8 cellular contexts compared by ENCODE assay signal in the genomic region with DNA sequence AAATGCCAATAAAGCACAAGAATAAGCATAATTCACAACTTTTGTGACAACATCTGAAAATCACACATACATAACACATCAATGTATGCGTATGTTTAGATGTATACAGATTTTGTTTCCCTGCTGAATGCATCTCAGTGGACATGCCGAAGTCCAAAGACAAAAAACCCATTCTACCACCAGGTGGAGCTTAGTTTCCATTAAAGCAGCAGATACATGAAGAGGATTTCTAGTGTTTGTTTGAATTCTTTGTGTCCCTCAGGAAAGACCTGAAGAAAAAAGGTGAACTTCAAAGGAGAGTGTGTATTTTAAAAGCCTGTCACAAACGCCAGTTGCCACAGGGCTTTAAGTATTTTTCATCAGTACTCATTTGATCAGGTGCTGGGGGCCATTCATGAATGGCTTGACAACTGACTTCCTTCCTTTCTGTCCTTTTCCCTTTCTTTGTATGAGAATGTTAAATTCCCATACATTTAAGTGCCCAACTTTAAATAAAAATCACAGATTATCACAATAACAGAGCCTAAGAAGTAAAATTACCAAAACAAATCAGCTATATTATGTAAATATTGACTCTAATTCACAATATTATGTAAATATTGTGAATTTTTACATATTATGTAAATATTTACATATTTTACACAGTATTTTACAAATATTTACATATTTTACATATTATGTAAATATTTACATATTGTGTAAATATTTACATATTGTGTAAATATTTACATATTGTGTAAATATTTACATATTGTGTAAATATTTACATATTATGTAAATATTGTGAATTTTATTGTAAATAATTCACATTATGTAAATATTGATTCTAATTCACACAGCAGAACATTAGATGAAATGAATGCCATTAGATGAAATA.
DNase-seq lines count a peak whose midpoint lies in the region; ATAC-seq, FAIRE-seq and TF ChIP-seq lines count a peak whose summit lies in the region.

No MANE protein-coding gene starts in this region.

- H3K9me3 ChIP-seq in ascending aorta (no peaks in the 10 kb centered on the region), iPS DF 6.9 (ENCODE audit: control insufficient read depth, insufficient read depth, low read length) (no peaks in the 10 kb centered on the region), suprapubic skin (no peaks in the 10 kb centered on the region)

- H3K4me1 ChIP-seq in ascending aorta, result no peaks in the 10 kb centered on the region
- H3K4me1 ChIP-seq in iPS DF 6.9 (ENCODE audit: control insufficient read depth, insufficient read depth, low read length), result no peaks in the 10 kb centered on the region
- no peaks in the 10 kb centered on the region for H3K4me1 ChIP-seq in suprapubic skin

- H3K27me3 ChIP-seq in ascending aorta (no peaks in the 10 kb centered on the region), iPS DF 6.9 (ENCODE audit: control insufficient read depth, insufficient read depth, low read length) (no peaks in the 10 kb centered on the region), suprapubic skin (no peaks in the 10 kb centered on the region)

- H3K36me3 ChIP-seq in ascending aorta (no peaks in the 10 kb centered on the region), iPS DF 6.9 (ENCODE audit: control insufficient read depth, insufficient read depth, low read length) (no peaks in the 10 kb centered on the region), suprapubic skin (no peaks in the 10 kb centered on the region)

- no peak for TF ChIP-seq POLR2A in suprapubic skin (IDR thresholded peaks at IDR 0.05)

- no peak for TF ChIP-seq EP300 in suprapubic skin (IDR thresholded peaks at IDR 0.05)

- WGBS in iPS DF 6.9 (ENCODE audit: insufficient coverage, insufficient read length), result no CpG with 5 or more reads among the region's 3 CpGs
- 22% methylated on average over 3 of the region's 3 CpGs for WGBS in suprapubic skin

- TF ChIP-seq CTCF in D721Med (IDR thresholded peaks at IDR 0.05; ENCODE audit: insufficient read depth, missing control alignments) (peak; percentile 77), ascending aorta (IDR thresholded peaks at IDR 0.05) (peak; percentile 32 to 53 (median 45)), suprapubic skin (IDR thresholded peaks at IDR 0.05) (peak; percentile 13 to 43)

- H3K4me3 ChIP-seq in ascending aorta, result no peak overlapping the region
- no peak overlapping the region for H3K4me3 ChIP-seq in iPS DF 6.9 (ENCODE audit: low read length)
- H3K4me3 ChIP-seq in suprapubic skin, result no peak overlapping the region

- no peak overlapping the region for H3K27ac ChIP-seq in ascending aorta
- H3K27ac ChIP-seq in iPS DF 6.9 (ENCODE audit: low read length), result no peak overlapping the region
- no peak overlapping the region for H3K27ac ChIP-seq in suprapubic skin

- ATAC-seq in GM19043 (IDR thresholded peaks at IDR 0.05; ENCODE audit: low read depth, unreplicated experiment) (peak; percentile 72), HG03354 (IDR thresholded peaks at IDR 0.05; ENCODE audit: poor library complexity, severe bottlenecking, unreplicated experiment) (peak; percentile 82)

- peak; percentile 88 for FAIRE-seq in D721Med (lab: Jason Lieb, UNC)

- intact Hi-C loops in ascending aorta (cut with DNase I), result loop anchor here (1.0 kb wide), 1 partner anchor 487 kb away; no protein-coding TSS in a partner anchor

- DNase-seq in D721Med (ENCODE audit: insufficient read length, low spot score) (no peak), NCI-H345 treated with DMSO at 0.1 percent for 48 hours (lab: John Stamatoyannopoulos, UW; ENCODE audit: unreplicated experiment) (peak; percentile 85), ascending aorta (ENCODE audit: low spot score in 2 of 2) (no peak), iPS DF 6.9 (ENCODE audit: low read depth, low spot score) (peak; percentile 43), suprapubic skin (ENCODE audit: low spot score in 2 of 2) (no peak)
- no peak for DNase-seq in stimulated activated CD4-positive, alpha-beta T cell treated with anti-CD3 and anti-CD28 coated beads, Interleukin-4, amount 100 ng/mL, for 4 hours

Comparison
In these comparisons a context has a peak if more than half of its experiments do, and no peak if none do; other contexts are left out.
1. DNase-seq: peak in NCI-H345 treated with DMSO at 0.1 percent for 48 hours (single experiment) and iPS DF 6.9 (single experiment); none in D721Med (single experiment), ascending aorta (0 of 2), suprapubic skin (0 of 2) and stimulated activated CD4-positive, alpha-beta T cell treated with anti-CD3 and anti-CD28 coated beads, Interleukin-4, amount 100 ng/mL, for 4 hours (0 of 2).
2. Peak in every context shown above with its lines, with median percentiles within 50 percentile points of each other: CTCF ChIP-seq.